Comparison of ENCODE assay signal across 11 cellular contexts in genomic region chrX:15310117-15310516, GRCh38. TPM values are rescaled to one million over a fixed set of nuclear protein-coding genes. Genes with fewer than 3 reads are reported as not detected.
DNase-seq lines count a peak whose midpoint lies in the region; ATAC-seq and TF ChIP-seq lines count a peak whose summit lies in the region.
"Had no signal": no experiment of that assay in that cellular context is flagged by ENCODE, and none has a peak within 500 bp of the region (broad histone marks: within the 10 kb centered on the region; RNA-seq: fewer than 3 reads in every experiment).

No MANE protein-coding gene starts in this region.

- H4K20me1 ChIP-seq in Karpas-422 (ENCODE audit: insufficient read depth, low read depth, low read length) (no peaks in the 10 kb centered on the region), MM.1S (ENCODE audit: insufficient read depth, low read length) (no peaks in the 10 kb centered on the region)

- no peaks in the 10 kb centered on the region for H3K9me3 Mint-ChIP-seq in T-cell

- peaks cover 3 to 10% of the 10 kb centered on the region in 2 donors for H3K27me3 Mint-ChIP-seq in T-cell
- H3K27me3 Mint-ChIP-seq: progenitor cell of endocrine pancreas had no signal

- no peaks in the 10 kb centered on the region for H3K36me3 ChIP-seq in Karpas-422 (ENCODE audit: insufficient read depth, low read length)
- no peaks in the 10 kb centered on the region for H3K36me3 ChIP-seq in MM.1S (replicated peaks; ENCODE audit: insufficient read depth, low read length)

- H3K4me2 ChIP-seq in Karpas-422 (ENCODE audit: low read depth, low read length, poor library complexity, severe bottlenecking) = no peak overlapping the region
- H3K4me2 ChIP-seq in MM.1S (ENCODE audit: low read depth, low read length) = no peak overlapping the region

- DNase-seq in HCEC 1CT = peak; percentile 34
- DNase-seq in NCI-H446 treated with DMSO at 0.1 percent for 48 hours (lab: John Stamatoyannopoulos, UW) = peak; percentile 8
- peak; percentile 46 for DNase-seq in fibroblast of the aortic adventitia (ENCODE audit: low read depth)
- DNase-seq in putamen (ENCODE audit: low spot score) = peak; percentile 58
- no peak for DNase-seq in Karpas-422
- DNase-seq in T-cell = no peak
- no peak for DNase-seq in MM.1S
- DNase-seq: stimulated activated naive CD8-positive, alpha-beta T cell treated with anti-CD3 and anti-CD28 coated beads, Interleukin-15, Interleukin-2, amounts not matched to agents 100 U/mL and 50 U/mL, for 24 hours had no signal

- H3K9ac ChIP-seq in Karpas-422 (ENCODE audit: low read length) = no peak overlapping the region
- no peak overlapping the region for H3K9ac ChIP-seq in MM.1S (ENCODE audit: low read length)

- ATAC-seq in GM21447 (IDR thresholded peaks at IDR 0.05; ENCODE audit: unreplicated experiment) (no peak), T-cell (replicated peaks in 1 of 4) (no peak)
- ATAC-seq: activated CD4-positive, CD25-positive, alpha-beta regulatory T cell treated with anti-CD3 and anti-CD28 coated beads, Interleukin-2, amount 50 U/mL, for 24 hours; stimulated activated naive CD8-positive, alpha-beta T cell treated with anti-CD3 and anti-CD28 coated beads, Interleukin-15, Interleukin-2, amounts not matched to agents 100 U/mL and 50 U/mL, for 24 hours had no signal

- H3K4me1 ChIP-seq in Karpas-422 (ENCODE audit: low read length) = peaks cover under 1% of the 10 kb centered on the region; the same call in 1 of the 2 replicates
- no peaks in the 10 kb centered on the region for H3K4me1 ChIP-seq in MM.1S (ENCODE audit: low read length)

- H3F3A ChIP-seq in MM.1S (ENCODE audit: insufficient read depth, low read length) = no peaks in the 10 kb centered on the region

- H2AFZ ChIP-seq in Karpas-422 (ENCODE audit: low read length) = no peak overlapping the region
- H2AFZ ChIP-seq in MM.1S (ENCODE audit: low read length) = no peak overlapping the region

- POLR2A ChIA-PET in T-cell (lab: Charles Lee) = interaction anchor here in 1 of 2 donors (0.5 kb wide), 1 partner anchor 49 kb away, joined by 6 read pairs; no protein-coding TSS in a partner anchor

- H3K9me2 ChIP-seq in Karpas-422 (replicated peaks; ENCODE audit: insufficient read depth, low read length) (no peaks in the 10 kb centered on the region), MM.1S (replicated peaks; ENCODE audit: insufficient read depth, low read length) (no peaks in the 10 kb centered on the region)

- H3K27ac ChIP-seq in Karpas-422 (ENCODE audit: low read length) (no peak overlapping the region), MM.1S (ENCODE audit: low read length) (no peak overlapping the region)

- H3K27ac Mint-ChIP-seq in T-cell = no peak overlapping the region
- H3K27ac Mint-ChIP-seq: progenitor cell of endocrine pancreas had no signal

- H3K4me1 Mint-ChIP-seq in T-cell = no peaks in the 10 kb centered on the region

- H3K4me3 Mint-ChIP-seq in T-cell = no peak overlapping the region

- CTCF ChIA-PET in T-cell (lab: Charles Lee) = no interaction called here

- H3K27me3 ChIP-seq in Karpas-422 (ENCODE audit: low read length) = no peaks in the 10 kb centered on the region
- H3K27me3 ChIP-seq in MM.1S (replicated peaks; ENCODE audit: insufficient read depth, low read length) = no peaks in the 10 kb centered on the region

- H3K4me3 ChIP-seq in fibroblast of the aortic adventitia (ENCODE audit: low read depth, low read length) (no peak overlapping the region), Karpas-422 (ENCODE audit: low read length) (no peak overlapping the region), MM.1S (ENCODE audit: low read length) (no peak overlapping the region)

- H3K36me3 Mint-ChIP-seq in T-cell = no peaks in the 10 kb centered on the region

- no peaks in the 10 kb centered on the region for H3K79me2 ChIP-seq in Karpas-422 (ENCODE audit: low read length)
- H3K79me2 ChIP-seq in MM.1S (ENCODE audit: low read length) = no peaks in the 10 kb centered on the region

- TF ChIP-seq CTCF in fibroblast of the aortic adventitia (IDR thresholded peaks at IDR 0.05; ENCODE audit: insufficient read depth, low read length) = no peak
- no peak for TF ChIP-seq CTCF in MM.1S (IDR thresholded peaks at IDR 0.05; ENCODE audit: low read length)

- no peaks in the 10 kb centered on the region for H3K9me3 ChIP-seq in Karpas-422 (ENCODE audit: low read length)
- H3K9me3 ChIP-seq in MM.1S (replicated peaks; ENCODE audit: insufficient read depth, low read length) = no peaks in the 10 kb centered on the region

RNA-seq across cellular contexts. Expression of gene ASB11, which starts 5.3 kb away (rescaled TPM):
- total RNA-seq in fibroblast of the aortic adventitia (ENCODE audit: low replicate concordance) (not detected in 2 replicates), T-cell (not detected)
- total RNA-seq in Karpas-422 (2014; rRNA removed; shearing (Covaris generic); ENCODE audit: low replicate concordance) = not detected in 2 replicates
- total RNA-seq: progenitor cell of endocrine pancreas had no signal

RNA-seq across cellular contexts. Expression of gene PIGA, which starts 25.2 kb away (rescaled TPM):
- total RNA-seq in fibroblast of the aortic adventitia (ENCODE audit: low replicate concordance) (1.9 and 10.5 TPM in 2 replicates), T-cell (10 to 100 TPM; 15.9 to 95.0 (median 22.6) TPM)
- 8.2 and 39.5 TPM in 2 replicates for total RNA-seq in Karpas-422 (2014; rRNA removed; shearing (Covaris generic); ENCODE audit: low replicate concordance)

RNA-seq across cellular contexts. Expression of gene ASB9, which starts 40.2 kb away (rescaled TPM):
- total RNA-seq in fibroblast of the aortic adventitia (ENCODE audit: low replicate concordance) (0.18 TPM in 1 of 2 replicates, not detected in the other), T-cell (1 to 10 TPM in 1 of 5 donors, under 1 TPM in 3, not detected in 1; 0.23 to 1.3 (median 0.46) TPM)
- total RNA-seq in Karpas-422 (2014; rRNA removed; shearing (Covaris generic); ENCODE audit: low replicate concordance) = not detected in 2 replicates

Comparison
In these comparisons a context has a peak if more than half of its experiments do, and no peak if none do; other contexts are left out.
1. DNase-seq: peak in HCEC 1CT (single experiment), NCI-H446 treated with DMSO at 0.1 percent for 48 hours (single experiment), fibroblast of the aortic adventitia (single experiment) and putamen (single experiment); none in Karpas-422 (single experiment), T-cell (0 of 34) and MM.1S (single experiment).